In genomic region chr3:115663414-115663813, GRCh38 we compare ENCODE assay signal across 25 cellular contexts. TPM values are rescaled to one million over a fixed set of nuclear protein-coding genes. Genes with fewer than 3 reads are reported as not detected.
"Had no signal": no experiment of that assay in that cellular context is flagged by ENCODE, and none has a peak within 500 bp of the region (broad histone marks: within the 10 kb centered on the region; RNA-seq: fewer than 3 reads in every experiment).

No MANE protein-coding gene starts in this region.

- H3K9me3 ChIP-seq: Peyer's patch, SJSA1 had no signal

- H3K27ac Mint-ChIP-seq: activated CD4-positive, alpha-beta memory T cell treated with anti-CD3 and anti-CD28 coated beads for 36 hours; activated CD4-positive, alpha-beta T cell treated with anti-CD3 and anti-CD28 coated beads, Interleukin-2, amount 10 ng/mL, durations not matched to agents 24 days and 14 days; T-helper 1 cell treated with Interleukin-12 subunit alpha and Interleukin-12 subunit beta and Interleukin-4 antibody, amounts not matched to agents 30 μg/mL and 1 μg/mL, for 36 hours; WTC11 had no signal

- DNase-seq: activated CD4-positive, alpha-beta memory T cell treated with anti-CD3 and anti-CD28 coated beads for 36 hours; activated CD4-positive, alpha-beta T cell treated with anti-CD3 and anti-CD28 coated beads, Interleukin-2, amount 10 ng/mL, durations not matched to agents 24 days and 14 days; activated CD4-positive, CD25-positive, alpha-beta regulatory T cell treated with anti-CD3 and anti-CD28 coated beads, Interleukin-2, amount 50 U/mL, for 72 hours; activated CD8-positive, alpha-beta memory T cell treated with anti-CD3 and anti-CD28 coated beads for 24 hours; activated effector memory CD4-positive, alpha-beta T cell treated with anti-CD3 and anti-CD28 coated beads, Interleukin-2, amount 50 U/mL, for 16 hours; activated naive CD4-positive, alpha-beta T cell treated with anti-CD3 and anti-CD28 coated beads, Interleukin-2, amount 50 U/mL, for 16 hours; activated T-cell treated with anti-CD3 and anti-CD28 coated beads, Interleukin-2, amount 50 U/mL, for 4 hours; amygdala; brain microvascular endothelial cell; KG1; NCI-H1048; NCI-H146; NCI-H187 treated with DMSO at 0.1 percent for 48 hours; NCI-H2081 treated with DMSO at 0.1 percent for 48 hours; NCI-H446; NCI-H524; Peyer's patch; Right ventricle myocardium superior; SW 1271; T-helper 9 cell had no signal

- H3K27me3 Mint-ChIP-seq: activated CD4-positive, alpha-beta memory T cell treated with anti-CD3 and anti-CD28 coated beads for 36 hours; IgD-negative memory B cell had no signal

- H3K4me3 Mint-ChIP-seq: activated CD4-positive, alpha-beta memory T cell treated with anti-CD3 and anti-CD28 coated beads for 36 hours; activated CD4-positive, alpha-beta T cell treated with anti-CD3 and anti-CD28 coated beads, Interleukin-2, amount 10 ng/mL, durations not matched to agents 24 days and 14 days; activated T-cell treated with anti-CD3 and anti-CD28 coated beads, Interleukin-2, amount 50 U/mL, for 4 hours; IgD-negative memory B cell; T-helper 1 cell treated with Interleukin-12 subunit alpha and Interleukin-12 subunit beta and Interleukin-4 antibody, amounts not matched to agents 30 μg/mL and 1 μg/mL, for 36 hours; WTC11 had no signal

- ATAC-seq: activated T-cell treated with anti-CD3 and anti-CD28 coated beads, Interleukin-2, amount 50 U/mL, for 4 hours; SK-N-SH treated with all-trans-retinoic acid at 6 μM for 48 hours; WTC11 had no signal

- H3K36me3 Mint-ChIP-seq: activated CD4-positive, alpha-beta memory T cell treated with anti-CD3 and anti-CD28 coated beads for 36 hours; IgD-negative memory B cell; WTC11 had no signal

- H3K9me3 Mint-ChIP-seq: activated CD4-positive, alpha-beta memory T cell treated with anti-CD3 and anti-CD28 coated beads for 36 hours; activated CD4-positive, alpha-beta T cell treated with anti-CD3 and anti-CD28 coated beads, Interleukin-2, amount 10 ng/mL, durations not matched to agents 24 days and 14 days; activated T-cell treated with anti-CD3 and anti-CD28 coated beads, Interleukin-2, amount 50 U/mL, for 4 hours; IgD-negative memory B cell; T-helper 1 cell treated with Interleukin-12 subunit alpha and Interleukin-12 subunit beta and Interleukin-4 antibody, amounts not matched to agents 30 μg/mL and 1 μg/mL, for 36 hours; WTC11 had no signal

RNA-seq across cellular contexts. Expression of gene GAP43, which starts 40.1 kb away (rescaled TPM):
- total RNA-seq: activated CD4-positive, alpha-beta memory T cell treated with anti-CD3 and anti-CD28 coated beads for 36 hours; activated CD4-positive, alpha-beta T cell treated with anti-CD3 and anti-CD28 coated beads, Interleukin-2, amount 10 ng/mL, durations not matched to agents 24 days and 14 days; activated T-cell treated with anti-CD3 and anti-CD28 coated beads, Interleukin-2, amount 50 U/mL, for 4 hours; SJSA1 had no signal
